In the genomic region with DNA sequence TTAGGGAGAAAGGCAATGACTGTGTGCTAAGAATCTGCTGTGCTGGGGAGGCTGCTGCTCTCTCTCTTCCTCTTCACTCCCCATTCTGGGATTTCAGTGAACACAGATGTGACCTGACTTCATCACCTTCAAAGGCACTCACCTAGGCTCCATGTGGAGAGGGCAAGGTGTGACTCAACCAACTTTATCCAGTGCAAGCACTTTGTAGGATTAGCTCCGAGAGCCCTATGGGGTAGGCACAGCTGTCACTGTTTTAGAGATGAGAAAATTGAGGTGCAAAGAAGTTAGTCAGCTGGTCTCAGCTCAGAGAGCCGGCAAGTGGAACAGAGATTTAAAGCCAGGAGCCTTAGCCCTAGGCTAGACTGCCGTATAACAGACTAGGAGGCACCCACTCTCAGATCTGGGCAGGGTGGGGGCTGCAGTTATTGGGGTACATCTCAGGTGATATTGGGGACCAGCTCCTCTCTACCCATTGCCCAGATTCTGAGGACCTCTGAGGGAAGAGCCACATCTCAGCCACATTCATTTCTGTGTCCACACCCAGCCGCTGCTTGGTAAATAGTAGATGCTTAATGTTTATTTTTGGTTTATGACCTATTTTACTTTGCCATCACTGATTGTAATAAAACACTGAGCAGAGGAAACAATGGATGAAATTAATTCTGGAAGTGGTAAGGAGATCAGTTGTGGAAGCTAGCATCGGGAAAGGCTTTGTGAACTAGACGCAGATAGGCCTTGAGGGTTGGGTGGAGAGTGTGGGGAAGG, we compare ENCODE assay signal across 10 cellular contexts.
A peak's percentile ranks its signal among the peaks of the same experiment; 100 is the strongest.
DNase-seq lines count a peak whose midpoint lies in the region; ATAC-seq and TF ChIP-seq lines count a peak whose summit lies in the region.
"Had no signal": no experiment of that assay in that cellular context is flagged by ENCODE, and none has a peak within 500 bp of the region (broad histone marks: within the 10 kb centered on the region; RNA-seq: fewer than 3 reads in every experiment).

No MANE protein-coding gene starts in this region.

- no peak for ATAC-seq in GM18861 (IDR thresholded peaks at IDR 0.05; ENCODE audit: unreplicated experiment)

- H3K27ac ChIP-seq in dorsolateral prefrontal cortex (peak overlapping the region in 52 of 59 donors; percentile 2 to 88 (median 76)), skeletal muscle tissue (ENCODE audit: low read depth, low read length) (peak overlapping the region; percentile 88)
- H3K27ac ChIP-seq: tibial artery had no signal

- peak overlapping the region; percentile 87 for H3K27ac Mint-ChIP-seq in T-helper 1 cell treated with Interleukin-12 subunit alpha and Interleukin-12 subunit beta and Interleukin-4 antibody, amounts not matched to agents 30 μg/mL and 1 μg/mL, for 36 hours

- DNase-seq in T-helper 1 cell (no peak), NCI-H524 treated with DMSO at 0.1 percent for 48 hours (lab: John Stamatoyannopoulos, UW) (peak; percentile 63), dorsolateral prefrontal cortex (peak in 1 of 10 donors; percentile 15), ACHN (no peak), AG08396 (ENCODE audit: low spot score) (no peak)
- DNase-seq: stimulated activated CD4-positive, alpha-beta T cell treated with anti-CD3 and anti-CD28 coated beads, Interleukin-12 subunit alpha, Interleukin-12 subunit beta, amount 100 ng/mL, for 4 hours had no signal

- in situ Hi-C loops in ACHN (cut with HindIII; ENCODE audit: low pct_ligation_motif_present, low pct_unique_long_range_greater_than_20kb, low sequenced_read_pairs) = no loop called here

- H3K4me3 Mint-ChIP-seq in T-helper 1 cell treated with Interleukin-12 subunit alpha and Interleukin-12 subunit beta and Interleukin-4 antibody, amounts not matched to agents 30 μg/mL and 1 μg/mL, for 36 hours = no peak overlapping the region

- H3K9ac ChIP-seq in skeletal muscle tissue (ENCODE audit: low read depth in 1 of 3, low read length in 3 of 3) = peak overlapping the region; percentile 69 to 81 (median 69)

- no peaks in the 10 kb centered on the region for H3K36me3 Mint-ChIP-seq in T-helper 1 cell treated with Interleukin-12 subunit alpha and Interleukin-12 subunit beta and Interleukin-4 antibody, amounts not matched to agents 30 μg/mL and 1 μg/mL, for 36 hours (ENCODE audit: low read depth)

- peaks cover 0 to 3% (median 1%) of the 10 kb centered on the region in 3 donors for H3K36me3 ChIP-seq in skeletal muscle tissue (ENCODE audit: control insufficient read depth in 3 of 3, insufficient read depth in 3 of 3, low read length in 3 of 3)
- H3K36me3 ChIP-seq: tibial artery had no signal

- H3K9me3 Mint-ChIP-seq in T-helper 1 cell treated with Interleukin-12 subunit alpha and Interleukin-12 subunit beta and Interleukin-4 antibody, amounts not matched to agents 30 μg/mL and 1 μg/mL, for 36 hours = no peaks in the 10 kb centered on the region

- TF ChIP-seq CTCF in dorsolateral prefrontal cortex (IDR thresholded peaks at IDR 0.05 in 54 of 56, conservative IDR thresholded peaks at IDR 0.05 in 2 of 56; ENCODE audit: low read depth in 1 of 56, partially characterized antibody in 56 of 56) = no peak

- peaks cover 54% of the 10 kb centered on the region for H3K4me1 Mint-ChIP-seq in T-helper 1 cell treated with Interleukin-12 subunit alpha and Interleukin-12 subunit beta and Interleukin-4 antibody, amounts not matched to agents 30 μg/mL and 1 μg/mL, for 36 hours (ENCODE audit: low read depth)

- H3K27me3 ChIP-seq in dorsolateral prefrontal cortex (no peaks in the 10 kb centered on the region), skeletal muscle tissue (ENCODE audit: control insufficient read depth in 3 of 3, insufficient read depth in 3 of 3, low read length in 3 of 3) (no peaks in the 10 kb centered on the region)
- H3K27me3 ChIP-seq: tibial artery had no signal

- H3K4me3 ChIP-seq in dorsolateral prefrontal cortex (peak overlapping the region in 3 of 59 donors; percentile 32 to 46 (median 42)), skeletal muscle tissue (ENCODE audit: low read length in 3 of 3) (peak overlapping the region in 2 of 3 donors; percentile 36 to 47)

- no peaks in the 10 kb centered on the region for H3K27me3 Mint-ChIP-seq in T-helper 1 cell treated with Interleukin-12 subunit alpha and Interleukin-12 subunit beta and Interleukin-4 antibody, amounts not matched to agents 30 μg/mL and 1 μg/mL, for 36 hours (ENCODE audit: low read depth)

- no peaks in the 10 kb centered on the region for H3K9me3 ChIP-seq in skeletal muscle tissue (ENCODE audit: control insufficient read depth in 3 of 3, low read length in 3 of 3)
- H3K9me3 ChIP-seq: tibial artery had no signal

- peaks cover 37 to 78% (median 62%) of the 10 kb centered on the region in 3 donors for H3K4me1 ChIP-seq in skeletal muscle tissue (ENCODE audit: control insufficient read depth in 3 of 3, insufficient read depth in 3 of 3, low read length in 3 of 3)

- intact Hi-C loops in dorsolateral prefrontal cortex (cut with DNase I) = loop anchor here (5.0 to 10.0 kb wide), 2 partner anchors 66 to 351 kb away; a partner anchor contains a TSS
